1 cellular context compared by ENCODE assay signal in genomic region chr9:91247278-91247677, GRCh38.
TF ChIP-seq lines count a peak whose summit lies in the region.

No MANE protein-coding gene starts in this region.

TF ChIP-seq in A549, 52 proteins besides CTCF, POLR2A, EP300 and RAD21 (continued from another document):
- TF ChIP-seq REST (IDR thresholded peaks at IDR 0.05) = no peak
TF ChIP-seq in A549: peak in this region for 0.
